Comparison of ENCODE assay signal across 11 cellular contexts in the genomic region with DNA sequence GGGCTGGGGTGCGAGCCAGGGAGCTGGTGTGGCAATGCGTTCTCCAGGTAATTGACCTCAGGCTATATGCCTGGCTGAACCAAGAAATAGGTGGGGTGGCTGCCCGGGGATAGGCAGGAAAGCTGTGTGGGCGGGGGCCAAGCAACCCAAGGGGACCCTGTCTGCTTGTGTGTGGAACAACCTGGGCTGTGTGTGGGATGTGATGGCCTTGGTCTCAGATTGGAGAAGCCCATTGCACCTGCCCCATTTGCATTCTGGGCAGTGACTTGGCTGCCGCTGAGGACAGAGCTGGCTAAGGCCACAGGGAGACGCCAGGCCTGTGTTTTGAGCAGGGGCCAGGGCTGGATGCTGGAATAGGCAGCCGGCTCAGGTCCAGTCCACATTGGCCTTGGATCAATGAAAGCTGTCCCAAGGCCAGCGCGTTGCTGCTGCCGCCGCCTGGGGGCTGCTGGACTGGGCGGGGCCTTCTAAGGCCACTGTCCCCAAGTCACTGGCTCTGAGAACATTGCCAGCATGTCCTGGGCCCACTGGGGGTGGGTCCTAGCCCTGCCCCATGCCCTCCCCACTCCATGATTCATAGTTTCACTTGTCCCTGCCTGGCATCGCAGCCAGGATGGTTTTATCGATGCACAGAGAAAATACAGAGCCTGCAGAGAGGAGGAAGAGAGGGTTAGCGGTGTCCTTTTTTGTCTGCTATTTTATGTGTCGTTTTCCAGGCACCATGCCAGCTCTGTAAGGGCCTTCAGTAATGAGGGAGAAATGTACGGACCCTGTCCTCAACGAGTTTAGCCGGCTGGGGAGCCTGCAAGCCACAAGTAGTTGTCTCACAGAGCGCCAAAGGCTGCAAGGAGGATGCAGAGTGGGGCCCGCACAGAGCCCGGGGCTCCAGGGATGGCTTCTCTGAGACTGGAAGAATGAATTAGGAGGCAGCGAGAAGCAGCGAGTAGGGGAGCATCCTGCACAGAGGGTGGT. TPM values are rescaled to one million over a fixed set of nuclear protein-coding genes. Genes with fewer than 3 reads are reported as not detected.
DNase-seq lines count a peak whose midpoint lies in the region; ATAC-seq and TF ChIP-seq lines count a peak whose summit lies in the region.
"Had no signal": no experiment of that assay in that cellular context is flagged by ENCODE, and none has a peak within 500 bp of the region (broad histone marks: within the 10 kb centered on the region; RNA-seq: fewer than 3 reads in every experiment).

No MANE protein-coding gene starts in this region.

- H3K4me3 ChIP-seq in muscle layer of colon (ENCODE audit: low read depth in 1 of 2, low read length in 2 of 2) = peak overlapping the region in 1 of 2 donors; percentile 45

- H3K4me1 Mint-ChIP-seq in activated T-cell treated with anti-CD3 and anti-CD28 coated beads, Interleukin-2, amount 50 U/mL, for 24 hours (ENCODE audit: low read depth) = peaks cover 34% of the 10 kb centered on the region

- no peak for DNase-seq in activated T-cell treated with anti-CD3 and anti-CD28 coated beads, Interleukin-2, amount 50 U/mL, for 24 hours
- DNase-seq in activated T-cell treated with anti-CD3 and anti-CD28 coated beads for 4 hours (no peak), GM13976 (ENCODE audit: low spot score) (no peak), T-helper 1 cell (no peak)
- DNase-seq: amniotic stem cell, islet precursor cell, NCI-H187 had no signal

- no peaks in the 10 kb centered on the region for H3K27me3 Mint-ChIP-seq in activated T-cell treated with anti-CD3 and anti-CD28 coated beads, Interleukin-2, amount 50 U/mL, for 24 hours

- H3K36me3 ChIP-seq in muscle layer of colon (ENCODE audit: insufficient read depth, low read length) = no peaks in the 10 kb centered on the region

- TF ChIP-seq CTCF in GM13976 (IDR thresholded peaks at IDR 0.05; ENCODE audit: borderline replicate concordance, control extremely low read depth, extremely low read depth, insufficient read depth, missing control alignments) = no peak

- H3K9ac ChIP-seq in muscle layer of colon (ENCODE audit: low read length) = no peak overlapping the region

- H3K4me1 ChIP-seq in muscle layer of colon (ENCODE audit: insufficient read depth, low read length) = peaks cover 37% of the 10 kb centered on the region

- H3K27ac Mint-ChIP-seq in activated T-cell treated with anti-CD3 and anti-CD28 coated beads, Interleukin-2, amount 50 U/mL, for 24 hours = peak overlapping the region; percentile 52

- H3K27me3 ChIP-seq in muscle layer of colon (ENCODE audit: control insufficient read depth in 1 of 2, insufficient read depth in 2 of 2, low read length in 2 of 2) = no peaks in the 10 kb centered on the region

- H3K9me3 ChIP-seq in muscle layer of colon (ENCODE audit: low read length) = no peaks in the 10 kb centered on the region

- no peak overlapping the region for H3K4me3 Mint-ChIP-seq in activated T-cell treated with anti-CD3 and anti-CD28 coated beads, Interleukin-2, amount 50 U/mL, for 24 hours

- no peaks in the 10 kb centered on the region for H3K9me3 Mint-ChIP-seq in activated T-cell treated with anti-CD3 and anti-CD28 coated beads, Interleukin-2, amount 50 U/mL, for 24 hours

- no peaks in the 10 kb centered on the region for H3K36me3 Mint-ChIP-seq in activated T-cell treated with anti-CD3 and anti-CD28 coated beads, Interleukin-2, amount 50 U/mL, for 24 hours (ENCODE audit: low read depth)

- in situ Hi-C loops in GM13976 (cut with MboI; ENCODE audit: low sequenced_read_pairs, unreplicated experiment) = no loop called here

- H3K27ac ChIP-seq in muscle layer of colon (ENCODE audit: low read depth, low read length) = peak overlapping the region; percentile 54

- peak; percentile 40 for ATAC-seq in esophagus mucosa
- no peak for ATAC-seq in HG03565 (IDR thresholded peaks at IDR 0.05; ENCODE audit: unreplicated experiment)
- ATAC-seq in GM18867 (IDR thresholded peaks at IDR 0.05; ENCODE audit: unreplicated experiment) = no peak

RNA-seq across cellular contexts. Expression of a gene that starts 43.9 kb away (rescaled TPM):
- 1.9 TPM for total RNA-seq in esophagus mucosa
